Comparison of ENCODE assay signal across 19 cellular contexts in the genomic region with DNA sequence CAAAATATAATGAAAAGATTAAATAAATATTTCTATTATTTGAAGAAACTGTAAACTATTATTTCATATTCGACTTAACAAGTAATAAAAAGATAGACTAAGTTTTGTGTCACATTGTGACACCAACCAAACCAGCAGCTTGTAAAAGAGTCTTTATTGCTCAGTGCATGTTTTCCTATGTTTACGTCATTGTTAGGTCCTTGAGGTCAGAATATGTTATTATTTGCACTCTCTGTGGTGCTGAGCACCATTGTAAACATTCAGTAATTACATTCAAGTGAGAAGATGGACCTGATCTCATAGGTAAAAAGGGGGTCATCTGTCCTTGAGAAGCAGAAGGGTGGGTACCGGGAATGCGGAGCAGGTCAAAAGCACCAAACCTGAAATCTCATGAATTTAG.
DNase-seq lines count a peak whose midpoint lies in the region; ATAC-seq and TF ChIP-seq lines count a peak whose summit lies in the region.
"Had no signal": no experiment of that assay in that cellular context is flagged by ENCODE, and none has a peak within 500 bp of the region (broad histone marks: within the 10 kb centered on the region; RNA-seq: fewer than 3 reads in every experiment).

No MANE protein-coding gene starts in this region.

- DNase-seq in NCI-H146 (lab: John Stamatoyannopoulos, UW), result peak; percentile 34
- no peak for DNase-seq in NCI-H146 treated with DMSO at 0.1 percent for 48 hours (lab: John Stamatoyannopoulos, UW; ENCODE audit: unreplicated experiment)
- DNase-seq in HuH-7 (ENCODE audit: low spot score), result peak; percentile 7
- DNase-seq in NCI-H748 (lab: John Stamatoyannopoulos, UW; ENCODE audit: unreplicated experiment), result peak; percentile 90
- DNase-seq in mesenchymal stem cell, result peak; percentile 51
- DNase-seq in foreskin fibroblast, result no peak
- DNase-seq: Caco-2; CD4-positive, alpha-beta T cell; DND-41; HFFc6; MM.1S; NCI-H2081; NCI-H345; NCI-H526 treated with DMSO at 0.1 percent for 48 hours; PC-3; T-helper 1 cell; T1000 had no signal

- no peak overlapping the region for H3K14ac ChIP-seq in mesenchymal stem cell (ENCODE audit: low read length in 2 of 2)

- no peak overlapping the region for H4K8ac ChIP-seq in mesenchymal stem cell (ENCODE audit: low read length)

- H3K9me3 ChIP-seq in mesenchymal stem cell (ENCODE audit: control insufficient read depth, low read length), result no peaks in the 10 kb centered on the region
- H3K9me3 ChIP-seq: A549, Caco-2 had no signal

- WGBS in mesenchymal stem cell, result 70% methylated on average over 3 of the region's 4 CpGs

- no peak overlapping the region for H2BK15ac ChIP-seq in mesenchymal stem cell (ENCODE audit: low read depth, poor library complexity, severe bottlenecking)

- H3K27ac ChIP-seq in mesenchymal stem cell (ENCODE audit: low read length, poor library complexity, severe bottlenecking), result no peak overlapping the region
- H3K27ac ChIP-seq: A549 had no signal

- H3K23ac ChIP-seq in mesenchymal stem cell (ENCODE audit: low read length in 2 of 2), result no peak overlapping the region

- no peak overlapping the region for H3K18ac ChIP-seq in mesenchymal stem cell (ENCODE audit: low read depth in 1 of 2, low read length in 2 of 2)

- H3K4me3 ChIP-seq in mesenchymal stem cell (ENCODE audit: insufficient read depth in 1 of 2, low read depth in 1 of 2, low read length in 2 of 2) (no peak overlapping the region), foreskin fibroblast (ENCODE audit: low read depth in 1 of 2, low read length in 2 of 2) (no peak overlapping the region)
- H3K4me3 ChIP-seq: A549 had no signal

- no peaks in the 10 kb centered on the region for H3K27me3 ChIP-seq in mesenchymal stem cell (ENCODE audit: control insufficient read depth in 1 of 2, insufficient read depth in 1 of 2, low read length in 2 of 2)

- H2BK120ac ChIP-seq in mesenchymal stem cell (ENCODE audit: low read depth, low read length), result no peak overlapping the region

- TF ChIP-seq CTCF in foreskin fibroblast (IDR thresholded peaks at IDR 0.05; ENCODE audit: low read depth, low read length), result no peak

- no peak overlapping the region for H4K91ac ChIP-seq in mesenchymal stem cell (ENCODE audit: low read length)

- no peak overlapping the region for H2AFZ ChIP-seq in mesenchymal stem cell (ENCODE audit: low read depth, low read length)

- no peak overlapping the region for H3K9ac ChIP-seq in mesenchymal stem cell (ENCODE audit: low read length)

- H2BK5ac ChIP-seq in mesenchymal stem cell (ENCODE audit: low read depth, low read length, poor library complexity, severe bottlenecking), result no peak overlapping the region

- no peaks in the 10 kb centered on the region for H3K79me1 ChIP-seq in mesenchymal stem cell (replicated peaks; ENCODE audit: low read length, poor library complexity, severe bottlenecking)

- no peak overlapping the region for H2BK12ac ChIP-seq in mesenchymal stem cell (ENCODE audit: low read length in 2 of 2)

- no peaks in the 10 kb centered on the region for H3K36me3 ChIP-seq in mesenchymal stem cell (ENCODE audit: control insufficient read depth in 1 of 2, insufficient read depth in 2 of 2, low read depth in 1 of 2, low read length in 2 of 2)

- H3K4ac ChIP-seq in mesenchymal stem cell (ENCODE audit: low read depth in 1 of 2, low read length in 2 of 2), result no peak overlapping the region

- H2AK5ac ChIP-seq in mesenchymal stem cell (ENCODE audit: low read length, severe bottlenecking), result no peak overlapping the region

- no peak overlapping the region for H3K4me2 ChIP-seq in mesenchymal stem cell (ENCODE audit: low read length, poor library complexity, severe bottlenecking)
- H3K4me2 ChIP-seq: A549 had no signal

- no peaks in the 10 kb centered on the region for H3K4me1 ChIP-seq in mesenchymal stem cell (ENCODE audit: control insufficient read depth, insufficient read depth, low read depth, low read length)
- H3K4me1 ChIP-seq: A549, Caco-2 had no signal

- ATAC-seq in HG03520 (IDR thresholded peaks at IDR 0.05; ENCODE audit: unreplicated experiment), result no peak
- ATAC-seq: A549, PC-3 had no signal

Comparison
In these comparisons a context has a peak if more than half of its experiments do, and no peak if none do; other contexts are left out.
1. DNase-seq: peak in NCI-H146 (single experiment), HuH-7 (single experiment), NCI-H748 (single experiment) and mesenchymal stem cell (single experiment); none in NCI-H146 treated with DMSO at 0.1 percent for 48 hours (single experiment) and foreskin fibroblast (0 of 2).